ENCODE assay signal across 8 cellular contexts in genomic region chr14:34555583-34556496, GRCh38. TPM values are rescaled to one million over a fixed set of nuclear protein-coding genes. Genes with fewer than 3 reads are reported as not detected.
A peak's percentile ranks its signal among the peaks of the same experiment; 100 is the strongest.
DNase-seq lines count a peak whose midpoint lies in the region; ATAC-seq and TF ChIP-seq lines count a peak whose summit lies in the region.
"Not testable (repeated sequence)": the region's sequence is repeated elsewhere in the genome, so short reads cannot be mapped to it uniquely, and the experiment has no call there.

No MANE protein-coding gene starts in this region.

- H3K9me3 Mint-ChIP-seq in activated CD8-positive, alpha-beta T cell treated with anti-CD3 and anti-CD28 coated beads, Interleukin-2, amount 10 ng/mL, durations not matched to agents 7 days and 5 days (ENCODE audit: insufficient read depth); stimulated activated effector memory CD8-positive, alpha-beta T cell treated with anti-CD3 and anti-CD28 coated beads, Interleukin-12 subunit alpha, Interleukin-12 subunit beta, amount 100 ng/mL, for 72 hours: not testable (repeated sequence)

- H3K27ac Mint-ChIP-seq in activated CD8-positive, alpha-beta T cell treated with anti-CD3 and anti-CD28 coated beads, Interleukin-2, amount 10 ng/mL, durations not matched to agents 7 days and 5 days; stimulated activated effector memory CD8-positive, alpha-beta T cell treated with anti-CD3 and anti-CD28 coated beads, Interleukin-12 subunit alpha, Interleukin-12 subunit beta, amount 100 ng/mL, for 72 hours: not testable (repeated sequence)

- H3K27me3 ChIP-seq in heart right ventricle, result not testable (repeated sequence)

- DNase-seq in activated CD8-positive, alpha-beta T cell treated with anti-CD3 and anti-CD28 coated beads, Interleukin-2, amount 10 ng/mL, durations not matched to agents 7 days and 5 days; heart right ventricle; stimulated activated effector memory CD8-positive, alpha-beta T cell treated with anti-CD3 and anti-CD28 coated beads, Interleukin-12 subunit alpha, Interleukin-12 subunit beta, amount 100 ng/mL, for 72 hours (ENCODE audit: low spot score in 2 of 2): not testable (repeated sequence)

- peaks cover 17% of the 10 kb centered on the region for H3K4me1 Mint-ChIP-seq in activated CD8-positive, alpha-beta T cell treated with anti-CD3 and anti-CD28 coated beads, Interleukin-2, amount 10 ng/mL, durations not matched to agents 7 days and 5 days (ENCODE audit: low read depth)
- peaks cover 13% of the 10 kb centered on the region for H3K4me1 Mint-ChIP-seq in stimulated activated effector memory CD8-positive, alpha-beta T cell treated with anti-CD3 and anti-CD28 coated beads, Interleukin-12 subunit alpha, Interleukin-12 subunit beta, amount 100 ng/mL, for 72 hours

- CTCF ChIA-PET in activated CD8-positive, alpha-beta T cell treated with anti-CD3 and anti-CD28 coated beads, Interleukin-2, amount 10 ng/mL, durations not matched to agents 7 days and 5 days (lab: Charles Lee), result not testable (repeated sequence)

- H3K9me3 ChIP-seq in heart right ventricle, result not testable (repeated sequence)

- not testable (repeated sequence) for H3K4me1 ChIP-seq in heart right ventricle

- not testable (repeated sequence) for H3K4me3 ChIP-seq in heart right ventricle

- H3K36me3 Mint-ChIP-seq in activated CD8-positive, alpha-beta T cell treated with anti-CD3 and anti-CD28 coated beads, Interleukin-2, amount 10 ng/mL, durations not matched to agents 7 days and 5 days (ENCODE audit: low read depth), result not testable (repeated sequence)
- H3K36me3 Mint-ChIP-seq in stimulated activated effector memory CD8-positive, alpha-beta T cell treated with anti-CD3 and anti-CD28 coated beads, Interleukin-12 subunit alpha, Interleukin-12 subunit beta, amount 100 ng/mL, for 72 hours, result peaks cover 12% of the 10 kb centered on the region

- no CpG with 5 or more reads among the region's 49 CpGs for WGBS in heart right ventricle, 2 donors

- H3K27ac ChIP-seq in heart right ventricle, result not testable (repeated sequence)

- ATAC-seq in GM18499 (IDR thresholded peaks at IDR 0.05; ENCODE audit: insufficient read depth, unreplicated experiment) (peak; percentile 76), GM19351 (IDR thresholded peaks at IDR 0.05; ENCODE audit: unreplicated experiment) (peak; percentile 82), GM21737 (IDR thresholded peaks at IDR 0.05; ENCODE audit: unreplicated experiment) (peak; percentile 66), HG02981 (IDR thresholded peaks at IDR 0.05; ENCODE audit: unreplicated experiment) (peak; percentile 64), HG03460 (IDR thresholded peaks at IDR 0.05; ENCODE audit: unreplicated experiment) (peak; percentile 72), heart right ventricle (peak; percentile 81 to 93 (median 86))
- peak; percentile 71 for ATAC-seq in activated CD8-positive, alpha-beta T cell treated with anti-CD3 and anti-CD28 coated beads, Interleukin-2, amount 10 ng/mL, durations not matched to agents 7 days and 5 days
- ATAC-seq in stimulated activated effector memory CD8-positive, alpha-beta T cell treated with anti-CD3 and anti-CD28 coated beads, Interleukin-12 subunit alpha, Interleukin-12 subunit beta, amount 100 ng/mL, for 72 hours, result peak; percentile 79

- not testable (repeated sequence) for TF ChIP-seq CTCF in heart right ventricle (IDR thresholded peaks at IDR 0.05)

- intact Hi-C loops in heart right ventricle (cut with DNase I), result not testable (repeated sequence)

- not testable (repeated sequence) for H3K27me3 Mint-ChIP-seq in activated CD8-positive, alpha-beta T cell treated with anti-CD3 and anti-CD28 coated beads, Interleukin-2, amount 10 ng/mL, durations not matched to agents 7 days and 5 days (ENCODE audit: low read depth)

- H3K36me3 ChIP-seq in heart right ventricle, result not testable (repeated sequence)

- POLR2A ChIA-PET in activated CD8-positive, alpha-beta T cell treated with anti-CD3 and anti-CD28 coated beads, Interleukin-2, amount 10 ng/mL, durations not matched to agents 7 days and 5 days (lab: Charles Lee), result not testable (repeated sequence)

- not testable (repeated sequence) for H3K4me3 Mint-ChIP-seq in activated CD8-positive, alpha-beta T cell treated with anti-CD3 and anti-CD28 coated beads, Interleukin-2, amount 10 ng/mL, durations not matched to agents 7 days and 5 days; stimulated activated effector memory CD8-positive, alpha-beta T cell treated with anti-CD3 and anti-CD28 coated beads, Interleukin-12 subunit alpha, Interleukin-12 subunit beta, amount 100 ng/mL, for 72 hours

RNA-seq across cellular contexts. Expression of gene EAPP, which starts 16.3 kb away (rescaled TPM):
- total RNA-seq in activated CD8-positive, alpha-beta T cell treated with anti-CD3 and anti-CD28 coated beads, Interleukin-2, amount 10 ng/mL, durations not matched to agents 7 days and 5 days, result 10 to 100 TPM; 27.3 to 28.8 TPM
- 10 to 100 TPM; 16.4 to 24.5 (median 20.1) TPM for total RNA-seq in heart right ventricle
- 10 to 100 TPM; 18.8 to 20.1 TPM for polyA plus RNA-seq in heart right ventricle
